In genomic region chr7:142934056-142934455, GRCh38 we compare ENCODE assay signal across 37 cellular contexts.
"Had no signal": no experiment of that assay in that cellular context is flagged by ENCODE, and none has a peak within 500 bp of the region (broad histone marks: within the 10 kb centered on the region; RNA-seq: fewer than 3 reads in every experiment).

No MANE protein-coding gene starts in this region.

- H3K4me3 ChIP-seq: MG63 had no signal

- H3K27ac ChIP-seq: KMS-11 had no signal

- H3K9me3 ChIP-seq: MG63 had no signal

- DNase-seq: Karpas-422, Kasumi-1, MG63, MM.1S, MV-4-11, NCI-H1048, NCI-H1092, NCI-H1092 treated with DMSO at 0.1 percent for 48 hours, NCI-H1105, NCI-H1105 treated with DMSO at 0.1 percent for 48 hours, NCI-H1417, NCI-H1417 treated with DMSO at 0.1 percent for 48 hours, NCI-H1436, NCI-H1436 treated with DMSO at 0.1 percent for 48 hours, NCI-H146, NCI-H1694, NCI-H1694 treated with DMSO at 0.1 percent for 48 hours, NCI-H187, NCI-H187 treated with DMSO at 0.1 percent for 48 hours, NCI-H1930, NCI-H2029, NCI-H2029 treated with DMSO at 0.1 percent for 48 hours, NCI-H2081, NCI-H2081 treated with DMSO at 0.1 percent for 48 hours, NCI-H2107, NCI-H2171, NCI-H2171 treated with DMSO at 0.1 percent for 48 hours, NCI-H2227 treated with DMSO at 0.1 percent for 48 hours, NCI-H226, NCI-H345, NCI-H446, NCI-H446 treated with DMSO at 0.1 percent for 48 hours, NCI-H510A, NCI-H510A treated with DMSO at 0.1 percent for 48 hours, NCI-H524, NCI-H524 treated with DMSO at 0.1 percent for 48 hours had no signal

- H3K36me3 ChIP-seq: MG63 had no signal

- H3K27me3 ChIP-seq: MG63 had no signal

- H3K4me2 ChIP-seq: KMS-11 had no signal

- H3K9ac ChIP-seq: KMS-11 had no signal
